Comparison of ENCODE assay signal across 8 cellular contexts in genomic region chr2:17538022-17538843, GRCh38. TPM values are rescaled to one million over a fixed set of nuclear protein-coding genes. Genes with fewer than 3 reads are reported as not detected.
A peak's percentile ranks its signal among the peaks of the same experiment; 100 is the strongest.
DNase-seq lines count a peak whose midpoint lies in the region.

No MANE protein-coding gene starts in this region.

- H3K18ac ChIP-seq in trophoblast cell (ENCODE audit: low read length) = no peak overlapping the region

- H4K8ac ChIP-seq in trophoblast cell (ENCODE audit: low read depth, low read length) = no peak overlapping the region

- no peak overlapping the region for H2BK120ac ChIP-seq in trophoblast cell (ENCODE audit: insufficient read depth, low read length, poor library complexity)

- no peak for DNase-seq in T-helper 2 cell treated with Interferon-gamma antibody and Interleukin-4, amounts not matched to agents 5 μg/mL and 100 μg/mL, for 36 hours (ENCODE audit: low spot score)
- DNase-seq in T-helper 2 cell = no peak
- peak; percentile 67 for DNase-seq in NCI-H748 (lab: John Stamatoyannopoulos, UW; ENCODE audit: unreplicated experiment)
- DNase-seq in fibroblast of peridontal ligament (ENCODE audit: extremely low read depth) = peak; percentile 51
- DNase-seq in trophoblast cell = peak in 1 of 2 donors; percentile 13
- DNase-seq in SW 1271 (lab: John Stamatoyannopoulos, UW) = no peak
- DNase-seq in pons (ENCODE audit: low spot score) = no peak
- DNase-seq in NCI-H1048 (lab: John Stamatoyannopoulos, UW) = no peak

- no peaks in the 10 kb centered on the region for H3K9me3 Mint-ChIP-seq in T-helper 2 cell treated with Interferon-gamma antibody and Interleukin-4, amounts not matched to agents 5 μg/mL and 100 μg/mL, for 36 hours

- H3K27me3 ChIP-seq in trophoblast cell (ENCODE audit: insufficient read depth, low read length) = no peaks in the 10 kb centered on the region

- no peak overlapping the region for H2AK5ac ChIP-seq in trophoblast cell (ENCODE audit: low read length)

- no peaks in the 10 kb centered on the region for H3K79me1 ChIP-seq in trophoblast cell (ENCODE audit: low read length)

- peak overlapping the region; percentile 67 for H3K9ac ChIP-seq in trophoblast cell (ENCODE audit: low read length)

- no peaks in the 10 kb centered on the region for H3K36me3 ChIP-seq in trophoblast cell (ENCODE audit: control insufficient read depth in 1 of 2, insufficient read depth in 2 of 2, low read length in 2 of 2)

- peak overlapping the region; percentile 76 for H3K4me3 ChIP-seq in trophoblast cell (ENCODE audit: low read depth, low read length)

- H3K4me1 ChIP-seq in trophoblast cell (ENCODE audit: control insufficient read depth in 1 of 2, insufficient read depth in 2 of 2, low read length in 2 of 2) = peaks cover 4 to 9% of the 10 kb centered on the region in 2 experiments

- H3K79me2 ChIP-seq in trophoblast cell (ENCODE audit: control insufficient read depth, insufficient read depth, low read length, poor library complexity) = peaks cover 2% of the 10 kb centered on the region

- no peak overlapping the region for H3K23ac ChIP-seq in trophoblast cell (ENCODE audit: low read length)

- no peak overlapping the region for H3K14ac ChIP-seq in trophoblast cell (ENCODE audit: low read length)

- WGBS in trophoblast cell (ENCODE audit: extremely low coverage, insufficient coverage, insufficient read length) = no CpG with 5 or more reads among the region's 30 CpGs

- no peak overlapping the region for H3K4ac ChIP-seq in trophoblast cell (ENCODE audit: low read depth, low read length)

- peak overlapping the region; percentile 39 for H2AFZ ChIP-seq in trophoblast cell (ENCODE audit: insufficient read depth, low read length, poor library complexity)

- H3K36me3 Mint-ChIP-seq in T-helper 2 cell treated with Interferon-gamma antibody and Interleukin-4, amounts not matched to agents 5 μg/mL and 100 μg/mL, for 36 hours (ENCODE audit: low read depth) = peaks cover 1% of the 10 kb centered on the region

- H3K4me2 ChIP-seq in trophoblast cell (ENCODE audit: low read length) = peak overlapping the region; percentile 99

- H2BK12ac ChIP-seq in trophoblast cell (ENCODE audit: low read length) = no peak overlapping the region

- no peak overlapping the region for H4K91ac ChIP-seq in trophoblast cell (ENCODE audit: low read depth, low read length)

- H2BK5ac ChIP-seq in trophoblast cell (ENCODE audit: low read depth, low read length, poor library complexity) = no peak overlapping the region

- peaks cover 63% of the 10 kb centered on the region for H3K27me3 Mint-ChIP-seq in T-helper 2 cell treated with Interferon-gamma antibody and Interleukin-4, amounts not matched to agents 5 μg/mL and 100 μg/mL, for 36 hours (ENCODE audit: low read depth)

- no peaks in the 10 kb centered on the region for H3K9me3 ChIP-seq in trophoblast cell (ENCODE audit: insufficient read depth, low read depth, low read length)

- no peak overlapping the region for H3K27ac Mint-ChIP-seq in T-helper 2 cell treated with Interferon-gamma antibody and Interleukin-4, amounts not matched to agents 5 μg/mL and 100 μg/mL, for 36 hours

- H4K12ac ChIP-seq in trophoblast cell (ENCODE audit: low read depth, low read length) = no peak overlapping the region

- H3K4me1 Mint-ChIP-seq in T-helper 2 cell treated with Interferon-gamma antibody and Interleukin-4, amounts not matched to agents 5 μg/mL and 100 μg/mL, for 36 hours (ENCODE audit: low read depth) = peaks cover 4% of the 10 kb centered on the region

- H3K27ac ChIP-seq in trophoblast cell (ENCODE audit: low read depth, low read length) = no peak overlapping the region

- H3K4me3 Mint-ChIP-seq in T-helper 2 cell treated with Interferon-gamma antibody and Interleukin-4, amounts not matched to agents 5 μg/mL and 100 μg/mL, for 36 hours = peak overlapping the region; percentile 24

RNA-seq across cellular contexts. Expression of gene VSNL1, which starts 2.3 kb away (rescaled TPM):
- polyA plus RNA-seq in trophoblast cell (2013) = 0.25 TPM in 2 replicates

RNA-seq across cellular contexts. Expression of gene RAD51AP2, which starts 20.0 kb away (rescaled TPM):
- 0.03 and 0.05 TPM in 2 replicates for polyA plus RNA-seq in trophoblast cell (2013)

Comparison
In these comparisons a context has a peak if more than half of its experiments do, and no peak if none do; other contexts are left out.
1. DNase-seq: peak in NCI-H748 (single experiment) and fibroblast of peridontal ligament (single experiment); none in T-helper 2 cell treated with Interferon-gamma antibody and Interleukin-4, amounts not matched to agents 5 μg/mL and 100 μg/mL, for 36 hours (single experiment), T-helper 2 cell (0 of 5), SW 1271 (0 of 2), pons (single experiment) and NCI-H1048 (single experiment).